13 cellular contexts compared by ENCODE assay signal in genomic region chr1:101241485-101242225, GRCh38. TPM values are rescaled to one million over a fixed set of nuclear protein-coding genes. Genes with fewer than 3 reads are reported as not detected.
A peak's percentile ranks its signal among the peaks of the same experiment; 100 is the strongest.
DNase-seq lines count a peak whose midpoint lies in the region; ATAC-seq, FAIRE-seq and TF ChIP-seq lines count a peak whose summit lies in the region.
"Had no signal": no experiment of that assay in that cellular context is flagged by ENCODE, and none has a peak within 500 bp of the region (broad histone marks: within the 10 kb centered on the region; RNA-seq: fewer than 3 reads in every experiment).

No MANE protein-coding gene starts in this region.

- TF ChIP-seq RAD21 in GM12878 (IDR thresholded peaks at IDR 0.05; ENCODE audit: insufficient read depth, low read depth, low read length): no peak

- no peak for TF ChIP-seq CTCF in GM12878 (IDR thresholded peaks at IDR 0.05 in 2 of 3, conservative IDR thresholded peaks at IDR 0.05 in 1 of 3; ENCODE audit: control insufficient read depth in 2 of 3, extremely low read depth in 1 of 3, insufficient read depth in 1 of 3, low read depth in 3 of 3, low read length in 3 of 3)
- no peak for TF ChIP-seq CTCF in A673 (conservative IDR thresholded peaks at IDR 0.05; ENCODE audit: low read depth, low read length)

- H3K36me3 ChIP-seq in GM12878 (ENCODE audit: control insufficient read depth in 2 of 2, insufficient read depth in 2 of 2, low read length in 1 of 2): peaks cover 6 to 22% of the 10 kb centered on the region in 2 experiments
- H3K36me3 ChIP-seq in A673 (ENCODE audit: insufficient read depth, low read length, poor library complexity, severe bottlenecking): no peaks in the 10 kb centered on the region
- H3K36me3 ChIP-seq: brain microvascular endothelial cell had no signal

- H3K27ac Mint-ChIP-seq in stimulated activated naive CD8-positive, alpha-beta T cell treated with anti-CD3 and anti-CD28 coated beads, Interleukin-15, Interleukin-2, amounts not matched to agents 100 ng/mL and 50 ng/mL, for 24 hours: peak overlapping the region; percentile 47
- H3K27ac Mint-ChIP-seq: nephron progenitor cell had no signal

- no peaks in the 10 kb centered on the region for H3K27me3 Mint-ChIP-seq in stimulated activated naive CD8-positive, alpha-beta T cell treated with anti-CD3 and anti-CD28 coated beads, Interleukin-15, Interleukin-2, amounts not matched to agents 100 ng/mL and 50 ng/mL, for 24 hours

- no peak overlapping the region; the same call in 1 of the 2 replicates for H3K4me2 ChIP-seq in GM12878 (ENCODE audit: control insufficient read depth, insufficient read depth)

- H3K79me2 ChIP-seq in GM12878 (ENCODE audit: control insufficient read depth, insufficient read depth, low read length): peaks cover 53% of the 10 kb centered on the region

- no peak overlapping the region for H3K9ac ChIP-seq in GM12878 (ENCODE audit: control insufficient read depth, insufficient read depth, low read length)

- FAIRE-seq in GM12878 (lab: Jason Lieb, UNC): no peak

- H4K20me1 ChIP-seq in GM12878 (ENCODE audit: control insufficient read depth, insufficient read depth): peaks cover 5% of the 10 kb centered on the region; the same call in 1 of the 2 replicates

- RAD21 ChIA-PET in GM12878 (lab: Charles Lee; ENCODE audit: unreplicated experiment): interaction anchor here (1.7 to 5.1 kb wide), 2 partner anchors 48 to 116 kb away, joined by 5 to 46 read pairs; no protein-coding TSS in a partner anchor

- H3K4me3 ChIP-seq in GM12878 (peak overlapping the region; percentile 9; the same call in 1 of the 2 replicates), A673 (ENCODE audit: low read depth, low read length, poor library complexity, severe bottlenecking) (no peak overlapping the region)

- DNase-seq in stimulated activated naive CD8-positive, alpha-beta T cell treated with anti-CD3 and anti-CD28 coated beads, Interleukin-15, Interleukin-2, amounts not matched to agents 100 U/mL and 50 U/mL, for 24 hours: no peak
- DNase-seq in GM12878 (ENCODE audit: low read depth, low spot score): no peak
- no peak for DNase-seq in NCI-H2029 (lab: John Stamatoyannopoulos, UW)
- no peak for DNase-seq in NCI-H1694 (lab: John Stamatoyannopoulos, UW)
- DNase-seq in A172 (ENCODE audit: low spot score): no peak
- no peak for DNase-seq in A673 (ENCODE audit: low spot score)
- DNase-seq: brain microvascular endothelial cell, COR-L47, head of caudate nucleus, NCI-H526, nephron progenitor cell had no signal

- peaks cover 67% of the 10 kb centered on the region for H3K36me3 Mint-ChIP-seq in stimulated activated naive CD8-positive, alpha-beta T cell treated with anti-CD3 and anti-CD28 coated beads, Interleukin-15, Interleukin-2, amounts not matched to agents 100 ng/mL and 50 ng/mL, for 24 hours (ENCODE audit: low read depth)

- no peak for ATAC-seq in stimulated activated naive CD8-positive, alpha-beta T cell treated with anti-CD3 and anti-CD28 coated beads, Interleukin-15, Interleukin-2, amounts not matched to agents 100 U/mL and 50 U/mL, for 24 hours
- peak; percentile 43 for ATAC-seq in HG03095 (IDR thresholded peaks at IDR 0.05; ENCODE audit: unreplicated experiment)
- peak; percentile 18 for ATAC-seq in GM12878

- no peak overlapping the region for H3K27ac ChIP-seq in GM12878 (ENCODE audit: control insufficient read depth, insufficient read depth)
- no peak overlapping the region for H3K27ac ChIP-seq in A673 (ENCODE audit: low read depth, low read length, poor library complexity, severe bottlenecking)
- H3K27ac ChIP-seq: brain microvascular endothelial cell had no signal

- H3K27me3 ChIP-seq in GM12878 (replicated peaks in 1 of 2; ENCODE audit: control insufficient read depth in 2 of 2, insufficient read depth in 2 of 2, low read length in 1 of 2) (no peaks in the 10 kb centered on the region), A673 (replicated peaks; ENCODE audit: insufficient read depth, low read depth, low read length, poor library complexity) (no peaks in the 10 kb centered on the region)
- H3K27me3 ChIP-seq: brain microvascular endothelial cell had no signal

- SMC1A ChIA-PET in GM12878 (lab: Charles Lee; ENCODE audit: uncharacterized antibody, unreplicated experiment): interaction anchor here (1.0 to 4.7 kb wide), 9 partner anchors 9 to 283 kb away, joined by 3 to 49 read pairs (median 4); no protein-coding TSS in a partner anchor

- H3K9me3 ChIP-seq in GM12878 (replicated peaks; ENCODE audit: control insufficient read depth, insufficient read depth, low read length) (no peaks in the 10 kb centered on the region), A673 (ENCODE audit: low read depth, low read length, poor library complexity, severe bottlenecking) (no peaks in the 10 kb centered on the region)

- TF ChIP-seq EP300 in GM12878 (IDR thresholded peaks at IDR 0.05; ENCODE audit: borderline replicate concordance in 1 of 2, control insufficient read depth in 1 of 2, low read depth in 2 of 2, low read length in 2 of 2): peak in 1 of 2 experiments; percentile 45; a peak in 1 of 4 replicates

- H2AFZ ChIP-seq in GM12878 (ENCODE audit: control insufficient read depth, low read depth, low read length): no peak overlapping the region

- H3K9me3 Mint-ChIP-seq in stimulated activated naive CD8-positive, alpha-beta T cell treated with anti-CD3 and anti-CD28 coated beads, Interleukin-15, Interleukin-2, amounts not matched to agents 100 ng/mL and 50 ng/mL, for 24 hours: peaks cover 3% of the 10 kb centered on the region
- H3K9me3 Mint-ChIP-seq: nephron progenitor cell had no signal

- TF ChIP-seq POLR2A in GM12878 (IDR thresholded peaks at IDR 0.05; ENCODE audit: low read depth, low read length): no peak

- peaks cover 40% of the 10 kb centered on the region for H3K4me1 ChIP-seq in GM12878 (ENCODE audit: control insufficient read depth, insufficient read depth, low read length)
- H3K4me1 ChIP-seq in A673 (ENCODE audit: insufficient read depth, low read length, poor library complexity, severe bottlenecking): peaks cover 6% of the 10 kb centered on the region

- POLR2A ChIA-PET in GM12878 (lab: Charles Lee): no interaction called here
- POLR2A ChIA-PET in A673 (lab: Charles Lee; ENCODE audit: low non-redundant PET): interaction anchor here (0.6 kb wide), 1 partner anchor 26 kb away, joined by 6 read pairs; no protein-coding TSS in a partner anchor

- peaks cover 75% of the 10 kb centered on the region for H3K4me1 Mint-ChIP-seq in stimulated activated naive CD8-positive, alpha-beta T cell treated with anti-CD3 and anti-CD28 coated beads, Interleukin-15, Interleukin-2, amounts not matched to agents 100 ng/mL and 50 ng/mL, for 24 hours (ENCODE audit: low read depth)

- in situ Hi-C loops in GM12878 (cut with MboI): no loop called here

- intact Hi-C loops in GM12878 (cut with micrococcal nuclease; ENCODE audit: unreplicated experiment) (loop anchor here (2.0 kb wide), 1 partner anchor 47 kb away; no protein-coding TSS in a partner anchor), A673 (cut with micrococcal nuclease; ENCODE audit: unreplicated experiment) (no loop called here)

- CTCF ChIA-PET in GM12878 (lab: Yijun Ruan, JAX) (interaction anchor here (0.6 to 5.7 kb wide), 8 partner anchors 10 to 267 kb away, joined by 3 to 86 read pairs (median 4); no protein-coding TSS in a partner anchor), A673 (lab: Charles Lee) (no interaction called here)

- BruUV-seq in GM12878 (replicated peaks; lab: Mats Ljungman, UMichigan) (TSS peak; percentile 7), A673 (replicated peaks; lab: Mats Ljungman, UMichigan) (no TSS peak)

- peak overlapping the region; percentile 72 for H3K4me3 Mint-ChIP-seq in stimulated activated naive CD8-positive, alpha-beta T cell treated with anti-CD3 and anti-CD28 coated beads, Interleukin-15, Interleukin-2, amounts not matched to agents 100 ng/mL and 50 ng/mL, for 24 hours
- H3K4me3 Mint-ChIP-seq: nephron progenitor cell had no signal

RNA-seq across cellular contexts. Expression of gene S1PR1, which starts 4.8 kb away (rescaled TPM):
- total RNA-seq in GM12878 (2013; cell fraction: nucleolus; rRNA removed): 11.5 and 12.4 TPM in 2 replicates
- total RNA-seq in GM12878 (2014; rRNA removed) (38.2 and 39.3 TPM in 2 replicates), GM12878 (2014; rRNA removed; fragmentation: Illumina TruSeq; extraction: Trizol) (29.8 TPM in 2 replicates), GM12878 (2021) (37.6 and 40.8 TPM in 2 replicates), A673 (2021) (0.85 and 1.1 TPM in 2 replicates)
- 8.8 TPM for polyA plus RNA-seq in GM12878 (2011; ENCODE audit: low read depth)
- polyA plus RNA-seq in GM12878 (2011; rRNA removed) (3.2 and 3.8 TPM in 2 replicates), GM12878 (2014; fragmentation: Illumina TruSeq; extraction: Trizol) (23.2 and 31.6 TPM in 2 replicates), GM12878 (2014; fragmentation: Nextera tagmentation; extraction: Ambion mirVana) (10 to 100 TPM; 11.9 to 13.3 TPM), GM12878 (2014; rRNA removed) (29.2 and 31.8 TPM in 2 replicates), GM12878 (2016; fragmentation: Nextera tagmentation; extraction: Ambion mirVana) (10 to 100 TPM; 52.2 to 59.4 TPM)
- polyA plus RNA-seq in GM12878 (2011; cell fraction: cytosol; rRNA removed): 3.9 and 6.3 TPM in 2 replicates
- 7.0 and 7.1 TPM in 2 replicates for polyA plus RNA-seq in GM12878 (2011; cell fraction: nucleus; rRNA removed)
- 14.1 and 23.7 TPM in 2 replicates for polyA plus RNA-seq in GM12878 (2012)
- polyA minus RNA-seq in GM12878 (2011; rRNA and poly(A)+ RNA removed): 8.2 and 8.8 TPM in 2 replicates
- 2.0 and 2.5 TPM in 2 replicates for polyA minus RNA-seq in GM12878 (2011; cell fraction: cytosol; rRNA and poly(A)+ RNA removed)
- polyA minus RNA-seq in GM12878 (2011; cell fraction: nucleus; rRNA and poly(A)+ RNA removed): 8.2 and 11.6 TPM in 2 replicates
- total RNA-seq in A172 (2014; rRNA removed; shearing (Covaris generic)): 0.50 and 0.91 TPM in 2 replicates
